In genomic region chr12:132398386-132398991, GRCh38 we compare ENCODE assay signal across 1 cellular context.
TF ChIP-seq lines count a peak whose summit lies in the region.

No MANE protein-coding gene starts in this region.

TF ChIP-seq in H1, 55 proteins besides CTCF, POLR2A, EP300 and RAD21 (continued from another document):
- no peak for TF ChIP-seq ZNF274 (IDR thresholded peaks at IDR 0.05; ENCODE audit: borderline replicate concordance, extremely low read depth, low read length)
- no peak for TF ChIP-seq SUZ12 (IDR thresholded peaks at IDR 0.05; ENCODE audit: low read length)
- TF ChIP-seq NRF1 (IDR thresholded peaks at IDR 0.05; ENCODE audit: low read depth, low read length): no peak
- no peak for TF ChIP-seq BCL11A (IDR thresholded peaks at IDR 0.05; ENCODE audit: low read depth in 2 of 2, low read length in 2 of 2)
- no peak for TF ChIP-seq KDM1A (IDR thresholded peaks at IDR 0.05; ENCODE audit: borderline replicate concordance, low read length)
- TF ChIP-seq USF2 (IDR thresholded peaks at IDR 0.05; ENCODE audit: low read length): no peak
- TF ChIP-seq ASH2L (IDR thresholded peaks at IDR 0.05; ENCODE audit: low read length): no peak
- TF ChIP-seq CHD2 (IDR thresholded peaks at IDR 0.05; ENCODE audit: low read length): no peak
- TF ChIP-seq JUN (IDR thresholded peaks at IDR 0.05; ENCODE audit: low read depth, low read length): no peak
- no peak for TF ChIP-seq RBBP5 (IDR thresholded peaks at IDR 0.05; ENCODE audit: borderline replicate concordance, low read depth, low read length)
